7 cellular contexts compared by ENCODE assay signal in genomic region chr9:133118568-133118967, GRCh38. TPM values are rescaled to one million over a fixed set of nuclear protein-coding genes. Genes with fewer than 3 reads are reported as not detected.
DNase-seq lines count a peak whose midpoint lies in the region; ATAC-seq, FAIRE-seq and TF ChIP-seq lines count a peak whose summit lies in the region.

No MANE protein-coding gene starts in this region.

- no peaks in the 10 kb centered on the region for H3K9me2 ChIP-seq in Karpas-422 (replicated peaks; ENCODE audit: insufficient read depth, low read length)

- no peak for TF ChIP-seq CTCF in ascending aorta (IDR thresholded peaks at IDR 0.05)

- H3K27me3 ChIP-seq in Karpas-422 (ENCODE audit: low read length): no peaks in the 10 kb centered on the region
- no peaks in the 10 kb centered on the region for H3K27me3 ChIP-seq in ascending aorta
- no peaks in the 10 kb centered on the region for H3K27me3 ChIP-seq in layer of hippocampus (ENCODE audit: control insufficient read depth, insufficient read depth, low read length)

- DNase-seq in Karpas-422 (no peak), ascending aorta (ENCODE audit: low spot score in 2 of 2) (no peak), left lobe of liver (ENCODE audit: low spot score) (no peak), urothelium cell line (ENCODE audit: low spot score) (no peak)
- DNase-seq in stimulated activated effector memory CD8-positive, alpha-beta T cell treated with anti-CD3 and anti-CD28 coated beads, Interleukin-12 subunit alpha, Interleukin-12 subunit beta, amount 100 ng/mL, for 72 hours (ENCODE audit: low spot score in 2 of 2): no peak

- peak overlapping the region; percentile 75 for H3K27ac Mint-ChIP-seq in stimulated activated effector memory CD8-positive, alpha-beta T cell treated with anti-CD3 and anti-CD28 coated beads, Interleukin-12 subunit alpha, Interleukin-12 subunit beta, amount 100 ng/mL, for 72 hours

- ATAC-seq in stimulated activated effector memory CD8-positive, alpha-beta T cell treated with anti-CD3 and anti-CD28 coated beads, Interleukin-12 subunit alpha, Interleukin-12 subunit beta, amount 100 ng/mL, for 72 hours: no peak
- no peak for ATAC-seq in left lobe of liver
- no peak for ATAC-seq in GM19351 (IDR thresholded peaks at IDR 0.05; ENCODE audit: unreplicated experiment)

- H3K4me1 Mint-ChIP-seq in stimulated activated effector memory CD8-positive, alpha-beta T cell treated with anti-CD3 and anti-CD28 coated beads, Interleukin-12 subunit alpha, Interleukin-12 subunit beta, amount 100 ng/mL, for 72 hours: peaks cover 86% of the 10 kb centered on the region

- H3K79me2 ChIP-seq in Karpas-422 (ENCODE audit: low read length): peaks cover 73% of the 10 kb centered on the region

- peak overlapping the region; percentile 13; the same call in 1 of the 2 replicates for H3K27ac ChIP-seq in Karpas-422 (ENCODE audit: low read length)
- H3K27ac ChIP-seq in ascending aorta: no peak overlapping the region
- peak overlapping the region; percentile 97 for H3K27ac ChIP-seq in layer of hippocampus (ENCODE audit: low read depth, low read length)

- H3K9ac ChIP-seq in Karpas-422 (ENCODE audit: low read length): peak overlapping the region; percentile 6; the same call in 1 of the 2 replicates

- H2AFZ ChIP-seq in Karpas-422 (ENCODE audit: low read length): no peak overlapping the region

- H3K36me3 ChIP-seq in Karpas-422 (ENCODE audit: insufficient read depth, low read length) (no peaks in the 10 kb centered on the region), ascending aorta (no peaks in the 10 kb centered on the region)

- no peak overlapping the region for H3K4me2 ChIP-seq in Karpas-422 (ENCODE audit: low read depth, low read length, poor library complexity, severe bottlenecking)

- FAIRE-seq in urothelium cell line (lab: Jason Lieb, UNC): no peak

- no peaks in the 10 kb centered on the region for H3K9me3 Mint-ChIP-seq in stimulated activated effector memory CD8-positive, alpha-beta T cell treated with anti-CD3 and anti-CD28 coated beads, Interleukin-12 subunit alpha, Interleukin-12 subunit beta, amount 100 ng/mL, for 72 hours

- H3K9me3 ChIP-seq in Karpas-422 (ENCODE audit: low read length): no peaks in the 10 kb centered on the region
- H3K9me3 ChIP-seq in ascending aorta: no peaks in the 10 kb centered on the region

- H3K36me3 Mint-ChIP-seq in stimulated activated effector memory CD8-positive, alpha-beta T cell treated with anti-CD3 and anti-CD28 coated beads, Interleukin-12 subunit alpha, Interleukin-12 subunit beta, amount 100 ng/mL, for 72 hours: peaks cover 69% of the 10 kb centered on the region

- intact Hi-C loops in ascending aorta (cut with DNase I): no loop called here

- H3K4me3 ChIP-seq in Karpas-422 (ENCODE audit: low read length) (no peak overlapping the region), ascending aorta (peak overlapping the region; percentile 65 to 85)

- peaks cover 85% of the 10 kb centered on the region for H4K20me1 ChIP-seq in Karpas-422 (ENCODE audit: insufficient read depth, low read depth, low read length)

- H3K4me1 ChIP-seq in Karpas-422 (ENCODE audit: low read length) (peaks cover 96% of the 10 kb centered on the region), ascending aorta (peaks cover 11 to 34% of the 10 kb centered on the region in 2 donors)

- H3K4me3 Mint-ChIP-seq in stimulated activated effector memory CD8-positive, alpha-beta T cell treated with anti-CD3 and anti-CD28 coated beads, Interleukin-12 subunit alpha, Interleukin-12 subunit beta, amount 100 ng/mL, for 72 hours: peak overlapping the region; percentile 65

RNA-seq across cellular contexts. Expression of gene RALGDS, which starts 2.5 kb away (rescaled TPM):
- total RNA-seq in Karpas-422 (2014; rRNA removed; shearing (Covaris generic); ENCODE audit: low replicate concordance): 69.2 and 99.2 TPM in 2 replicates
- total RNA-seq in ascending aorta (53.9 TPM), left lobe of liver (4.7 TPM)

RNA-seq across cellular contexts. Expression of gene GBGT1, which starts 45.1 kb away (rescaled TPM):
- 5.2 TPM in 2 replicates for total RNA-seq in Karpas-422 (2014; rRNA removed; shearing (Covaris generic); ENCODE audit: low replicate concordance)
- total RNA-seq in ascending aorta (13.4 TPM), left lobe of liver (1.2 TPM)

RNA-seq across cellular contexts. Expression of gene CEL, which starts 56.8 kb away (rescaled TPM):
- total RNA-seq in Karpas-422 (2014; rRNA removed; shearing (Covaris generic); ENCODE audit: low replicate concordance): 0.19 and 1.9 TPM in 2 replicates
- total RNA-seq in ascending aorta (not detected), left lobe of liver (7.7 TPM)

Comparison
In these comparisons a context has a peak if more than half of its experiments do, and no peak if none do; other contexts are left out.
1. H3K27ac ChIP-seq: peak in Karpas-422 (single experiment) and layer of hippocampus (single experiment); none in ascending aorta (0 of 2).